Comparison of ENCODE assay signal across 11 cellular contexts in genomic region chr9:6845881-6846280, GRCh38.
DNase-seq lines count a peak whose midpoint lies in the region; ATAC-seq, FAIRE-seq and TF ChIP-seq lines count a peak whose summit lies in the region.
"Had no signal": no experiment of that assay in that cellular context is flagged by ENCODE, and none has a peak within 500 bp of the region (broad histone marks: within the 10 kb centered on the region; RNA-seq: fewer than 3 reads in every experiment).

No MANE protein-coding gene starts in this region.

- H3K36me3 ChIP-seq in astrocyte (ENCODE audit: insufficient read depth, low read length) (no peaks in the 10 kb centered on the region), kidney (ENCODE audit: control insufficient read depth in 1 of 2, insufficient read depth in 2 of 2, low read length in 2 of 2) (peaks cover 0 to 2% of the 10 kb centered on the region in 2 donors)

- H3K4me2 ChIP-seq in astrocyte (ENCODE audit: low read length) = no peak overlapping the region

- H3K4me1 Mint-ChIP-seq in astrocyte (ENCODE audit: low read depth, unreplicated experiment) = peaks cover 22% of the 10 kb centered on the region

- peaks cover 1% of the 10 kb centered on the region for H3K36me3 Mint-ChIP-seq in astrocyte (ENCODE audit: low read depth, unreplicated experiment)

- H3K4me3 ChIP-seq in astrocyte (ENCODE audit: insufficient read depth, low read depth, low read length) (no peak overlapping the region), kidney (ENCODE audit: low read length in 2 of 2) (no peak overlapping the region)

- H3K79me2 ChIP-seq in astrocyte (ENCODE audit: insufficient read depth, low read length) = no peaks in the 10 kb centered on the region

- intact Hi-C loops in Right ventricle myocardium superior (cut with DNase I) (no loop called here), left cardiac atrium (cut with DNase I) (no loop called here), kidney (cut with DNase I) (no loop called here)

- no peak overlapping the region for H2AFZ ChIP-seq in astrocyte (ENCODE audit: low read depth, low read length)

- H4K20me1 ChIP-seq in astrocyte (ENCODE audit: insufficient read depth, low read length) = peaks cover 6% of the 10 kb centered on the region

- FAIRE-seq in astrocyte (lab: Jason Lieb, UNC) = no peak
- FAIRE-seq in kidney (lab: Jason Lieb, UNC) = no peak

- peak; percentile 68 for ATAC-seq in Right ventricle myocardium superior (ENCODE audit: poor library complexity)
- ATAC-seq in left cardiac atrium = no peak
- no peak for ATAC-seq in HG03045 (IDR thresholded peaks at IDR 0.05; ENCODE audit: unreplicated experiment)
- ATAC-seq in GM21786 (IDR thresholded peaks at IDR 0.05; ENCODE audit: unreplicated experiment) = no peak
- no peak for ATAC-seq in GM19395 (IDR thresholded peaks at IDR 0.05; ENCODE audit: unreplicated experiment)

- H3K27ac ChIP-seq in astrocyte (ENCODE audit: low read depth, low read length) (no peak overlapping the region), kidney (ENCODE audit: low read depth in 2 of 2, low read length in 2 of 2) (no peak overlapping the region)

- no peak overlapping the region for H3K4me3 Mint-ChIP-seq in astrocyte (ENCODE audit: unreplicated experiment)
- H3K4me3 Mint-ChIP-seq: T-helper 1 cell treated with Interleukin-12 subunit alpha and Interleukin-12 subunit beta and Interleukin-4 antibody, amounts not matched to agents 30 μg/mL and 1 μg/mL, for 36 hours had no signal

- H3K27me3 Mint-ChIP-seq in astrocyte (ENCODE audit: low read depth, unreplicated experiment) = no peaks in the 10 kb centered on the region

- TF ChIP-seq CTCF in astrocyte (IDR thresholded peaks at IDR 0.05; ENCODE audit: insufficient read depth, low read depth, low read length) = peak; percentile 42
- TF ChIP-seq CTCF in kidney (IDR thresholded peaks at IDR 0.05; ENCODE audit: borderline replicate concordance, extremely low read depth, insufficient read depth) = peak; percentile 32

- H3K27me3 ChIP-seq in astrocyte (ENCODE audit: insufficient read depth, low read length) = no peaks in the 10 kb centered on the region

- no peaks in the 10 kb centered on the region for H3K9me3 ChIP-seq in astrocyte (ENCODE audit: insufficient read depth, low read depth, low read length)
- H3K9me3 ChIP-seq in kidney (ENCODE audit: control insufficient read depth in 1 of 2, low read length in 2 of 2) = no peaks in the 10 kb centered on the region

- H3K9ac ChIP-seq in astrocyte (ENCODE audit: low read length) = no peak overlapping the region
- no peak overlapping the region for H3K9ac ChIP-seq in kidney (ENCODE audit: low read length in 2 of 2)

- H3K4me1 ChIP-seq in astrocyte (ENCODE audit: insufficient read depth, low read length) (peaks cover 9% of the 10 kb centered on the region), kidney (ENCODE audit: control insufficient read depth in 1 of 2, insufficient read depth in 1 of 2, low read depth in 1 of 2, low read length in 2 of 2) (no peaks in the 10 kb centered on the region)

- H3K27ac Mint-ChIP-seq in astrocyte (ENCODE audit: unreplicated experiment) = no peak overlapping the region
- H3K27ac Mint-ChIP-seq: T-helper 1 cell treated with Interleukin-12 subunit alpha and Interleukin-12 subunit beta and Interleukin-4 antibody, amounts not matched to agents 30 μg/mL and 1 μg/mL, for 36 hours had no signal

- DNase-seq in Right ventricle myocardium superior (no peak), left cardiac atrium (no peak), astrocyte (ENCODE audit: low read depth) (no peak), kidney (no peak), middle frontal gyrus (ENCODE audit: extremely low spot score, low spot score) (no peak)
- DNase-seq: COR-L47, occipital lobe had no signal

- H3K9me3 Mint-ChIP-seq in astrocyte (ENCODE audit: unreplicated experiment) = no peaks in the 10 kb centered on the region
- H3K9me3 Mint-ChIP-seq: T-helper 1 cell treated with Interleukin-12 subunit alpha and Interleukin-12 subunit beta and Interleukin-4 antibody, amounts not matched to agents 30 μg/mL and 1 μg/mL, for 36 hours had no signal
